17 cellular contexts compared by ENCODE assay signal in genomic region chr12:32666510-32666909, GRCh38. TPM values are rescaled to one million over a fixed set of nuclear protein-coding genes. Genes with fewer than 3 reads are reported as not detected.
DNase-seq lines count a peak whose midpoint lies in the region; ATAC-seq and TF ChIP-seq lines count a peak whose summit lies in the region.
"Had no signal": no experiment of that assay in that cellular context is flagged by ENCODE, and none has a peak within 500 bp of the region (broad histone marks: within the 10 kb centered on the region; RNA-seq: fewer than 3 reads in every experiment).

No MANE protein-coding gene starts in this region.

- no peak for ATAC-seq in T-helper 17 cell
- ATAC-seq: activated naive CD8-positive, alpha-beta T cell treated with anti-CD3 and anti-CD28 coated beads, Interleukin-2, amount 50 U/mL, for 24 hours; activated T-helper 17 cell treated with anti-CD3 and anti-CD28 coated beads, Interleukin-2, amount 50 U/mL, for 72 hours; left lobe of liver; WTC11 had no signal

- H3K4me1 ChIP-seq in OCI-LY1 (ENCODE audit: insufficient read depth, low read length, severe bottlenecking) = peaks cover 13% of the 10 kb centered on the region
- H3K4me1 ChIP-seq: BLaER1 treated with 17β-estradiol and CSF1 and Interleukin-3, amounts not matched to agents 10 nM and 100 nM; tibial nerve had no signal

- H3K4me3 Mint-ChIP-seq in T-helper 17 cell (no peak overlapping the region), mesothelial cell of epicardium (no peak overlapping the region)
- H3K4me3 Mint-ChIP-seq: activated naive CD8-positive, alpha-beta T cell treated with anti-CD3 and anti-CD28 coated beads, Interleukin-2, amount 50 U/mL, for 24 hours; activated T-helper 17 cell treated with anti-CD3 and anti-CD28 coated beads, Interleukin-2, amount 50 U/mL, for 72 hours; WTC11 had no signal

- no peaks in the 10 kb centered on the region for H3K27me3 ChIP-seq in OCI-LY1 (ENCODE audit: insufficient read depth, low read length)
- H3K27me3 ChIP-seq: BLaER1 treated with 17β-estradiol and CSF1 and Interleukin-3, amounts not matched to agents 10 nM and 100 nM; tibial nerve had no signal

- peak overlapping the region; percentile 51 for H3K4me2 ChIP-seq in OCI-LY1 (ENCODE audit: low read length)
- H3K4me2 ChIP-seq: BLaER1 treated with 17β-estradiol and CSF1 and Interleukin-3, amounts not matched to agents 10 nM and 100 nM had no signal

- H3F3A ChIP-seq in OCI-LY1 (ENCODE audit: insufficient read depth, low read length) = no peaks in the 10 kb centered on the region

- no peaks in the 10 kb centered on the region for H4K20me1 ChIP-seq in OCI-LY1 (ENCODE audit: insufficient read depth, low read length)
- H4K20me1 ChIP-seq: BLaER1 treated with 17β-estradiol and CSF1 and Interleukin-3, amounts not matched to agents 10 nM and 100 nM had no signal

- H3K4me3 ChIP-seq in GM08714 (ENCODE audit: low read length) (peak overlapping the region; percentile 41; the same call in 1 of the 2 replicates), OCI-LY1 (ENCODE audit: low read depth, low read length, poor library complexity, severe bottlenecking) (peak overlapping the region; percentile 46), skin epidermis (peak overlapping the region in 4 of 7 experiments; percentile 8 to 25 (median 16))
- H3K4me3 ChIP-seq: BLaER1 treated with 17β-estradiol and CSF1 and Interleukin-3, amounts not matched to agents 10 nM and 100 nM; tibial nerve had no signal

- H3K27ac Mint-ChIP-seq in T-helper 17 cell (no peak overlapping the region), mesothelial cell of epicardium (no peak overlapping the region)
- H3K27ac Mint-ChIP-seq: activated naive CD8-positive, alpha-beta T cell treated with anti-CD3 and anti-CD28 coated beads, Interleukin-2, amount 50 U/mL, for 24 hours; activated T-helper 17 cell treated with anti-CD3 and anti-CD28 coated beads, Interleukin-2, amount 50 U/mL, for 72 hours; WTC11 had no signal

- H3K4me1 Mint-ChIP-seq in T-helper 17 cell = peaks cover 2% of the 10 kb centered on the region
- H3K4me1 Mint-ChIP-seq in mesothelial cell of epicardium = no peaks in the 10 kb centered on the region
- H3K4me1 Mint-ChIP-seq: activated naive CD8-positive, alpha-beta T cell treated with anti-CD3 and anti-CD28 coated beads, Interleukin-2, amount 50 U/mL, for 24 hours; activated T-helper 17 cell treated with anti-CD3 and anti-CD28 coated beads, Interleukin-2, amount 50 U/mL, for 72 hours had no signal

- H3K27me3 Mint-ChIP-seq in T-helper 17 cell (peaks cover 15% of the 10 kb centered on the region), mesothelial cell of epicardium (ENCODE audit: low read depth) (no peaks in the 10 kb centered on the region)

- H3K9ac ChIP-seq in OCI-LY1 (ENCODE audit: low read length) = no peak overlapping the region
- H3K9ac ChIP-seq: BLaER1 treated with 17β-estradiol and CSF1 and Interleukin-3, amounts not matched to agents 10 nM and 100 nM had no signal

- H3K36me3 Mint-ChIP-seq in T-helper 17 cell (ENCODE audit: low read depth) (peaks cover 2% of the 10 kb centered on the region), mesothelial cell of epicardium (peaks cover 4% of the 10 kb centered on the region)

- no peaks in the 10 kb centered on the region for H3K9me2 ChIP-seq in OCI-LY1 (ENCODE audit: low read depth, low read length)

- H3K27ac ChIP-seq in OCI-LY1 (ENCODE audit: low read depth, low read length, poor library complexity, severe bottlenecking) = no peak overlapping the region
- no peak overlapping the region for H3K27ac ChIP-seq in skin epidermis
- H3K27ac ChIP-seq: BLaER1 treated with 17β-estradiol and CSF1 and Interleukin-3, amounts not matched to agents 10 nM and 100 nM; tibial nerve had no signal

- TF ChIP-seq CTCF in OCI-LY1 (IDR thresholded peaks at IDR 0.05; ENCODE audit: low read length) (no peak), mesothelial cell of epicardium (IDR thresholded peaks at IDR 0.05; ENCODE audit: unreplicated experiment) (no peak)

- H3K79me2 ChIP-seq in OCI-LY1 (ENCODE audit: insufficient read depth, low read length) = no peaks in the 10 kb centered on the region

- DNase-seq in foreskin melanocyte (peak; percentile 29), T-helper 17 cell (no peak), NCI-H774 (lab: John Stamatoyannopoulos, UW) (no peak), mesothelial cell of epicardium (ENCODE audit: low spot score in 2 of 2, unreplicated experiment in 2 of 2) (no peak)
- DNase-seq: activated CD8-positive, alpha-beta memory T cell treated with anti-CD3 and anti-CD28 coated beads for 24 hours; activated naive CD8-positive, alpha-beta T cell treated with anti-CD3 and anti-CD28 coated beads, Interleukin-2, amount 50 U/mL, for 24 hours; NCI-H1694; NCI-H446 treated with DMSO at 0.1 percent for 48 hours; SHP77 treated with DMSO at 0.1 percent for 48 hours had no signal

- peaks cover 14% of the 10 kb centered on the region for H3K9me3 Mint-ChIP-seq in mesothelial cell of epicardium

- 0 out of 2 replicates have a peak, but pooled peaks cover 8% of the 10 kb centered on the region for H3K9me3 ChIP-seq in OCI-LY1 (ENCODE audit: low read length)
- H3K9me3 ChIP-seq in T-helper 17 cell (ENCODE audit: control insufficient read depth, low read length, poor library complexity, severe bottlenecking) = no peaks in the 10 kb centered on the region

- no peaks in the 10 kb centered on the region for H3K36me3 ChIP-seq in OCI-LY1 (ENCODE audit: insufficient read depth, low read length)
- H3K36me3 ChIP-seq: tibial nerve had no signal

- H2AFZ ChIP-seq in OCI-LY1 (ENCODE audit: low read length) = no peak overlapping the region; the same call in 1 of the 2 replicates

RNA-seq across cellular contexts. Expression of gene DNM1L, which starts 12.6 kb away (rescaled TPM):
- total RNA-seq in T-helper 17 cell (10 to 100 TPM; 69.5 to 82.8 TPM), mesothelial cell of epicardium (84.7 to 88.9 TPM (median 86.9 TPM) in 3 replicates)
